8 cellular contexts compared by ENCODE assay signal in the genomic region with DNA sequence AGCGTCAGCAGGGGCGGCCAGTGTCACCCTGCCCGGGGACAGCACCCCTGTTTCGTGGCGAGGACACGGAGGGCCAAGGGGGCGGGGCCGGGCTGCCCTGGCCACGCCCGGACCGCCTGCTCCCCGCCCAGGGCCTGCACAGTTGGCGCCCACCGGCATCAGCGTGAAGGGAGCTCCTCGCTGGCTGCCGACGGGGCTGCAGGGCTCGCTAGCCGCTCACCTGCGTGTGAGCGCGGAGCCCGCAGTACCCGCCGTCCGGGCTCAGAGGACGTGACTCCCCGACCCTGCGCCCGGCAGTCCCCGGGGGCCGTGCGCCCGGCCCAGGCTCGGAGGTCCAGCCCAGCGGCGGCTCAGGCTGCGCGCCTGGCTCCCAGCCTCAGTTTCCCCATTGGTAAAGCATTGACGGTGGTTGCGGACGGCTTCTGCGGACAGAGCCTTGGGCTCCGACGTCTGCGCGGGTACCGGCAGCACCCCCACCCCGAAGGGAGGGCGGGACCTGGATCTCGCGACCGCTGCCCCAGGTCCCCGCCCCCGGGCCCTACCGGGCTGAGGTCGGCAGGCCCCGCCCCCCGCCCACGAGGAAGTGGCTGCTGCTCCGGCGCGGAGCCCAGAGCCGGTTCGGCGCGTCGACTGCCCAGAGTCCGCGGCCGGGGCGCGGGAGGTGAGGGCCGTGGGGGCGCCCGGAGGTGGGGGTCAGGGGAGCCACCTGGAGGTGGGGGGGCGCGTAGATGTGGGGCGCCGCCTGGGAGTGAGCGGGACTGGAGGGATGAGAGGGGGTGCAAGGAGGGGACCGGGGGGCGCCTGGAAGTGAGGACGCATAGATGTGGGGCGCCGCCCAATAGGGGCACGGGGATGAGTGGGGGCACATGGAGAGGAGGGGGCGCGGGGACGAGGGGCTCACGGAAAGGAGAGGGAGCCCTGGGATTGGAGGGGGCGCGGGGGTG. TPM values are rescaled to one million over a fixed set of nuclear protein-coding genes. Genes with fewer than 3 reads are reported as not detected.
DNase-seq lines count a peak whose midpoint lies in the region; ATAC-seq and TF ChIP-seq lines count a peak whose summit lies in the region.

Gene ARPC1B (plus strand): TSS at position 610 of the 944 bp plus-strand sequence. CDS start 10,985 bp downstream, outside the sequence.

- TF ChIP-seq EP300 in neural cell (conservative IDR thresholded peaks at IDR 0.05; ENCODE audit: poor library complexity, severe bottlenecking): no peak

- no peaks in the 10 kb centered on the region for H3K27me3 Mint-ChIP-seq in activated T-helper 1 cell treated with anti-CD3 and anti-CD28 coated beads, Interleukin-12 subunit alpha, Interleukin-12 subunit beta, Interleukin-2, Interleukin-4 antibody, amounts not matched to agents 30 ng/mL and 10 ng/mL and 1 ng/mL, durations not matched to agents 14 hours and 24 hours and 36 hours (ENCODE audit: insufficient read depth)

- peak; percentile 86 for DNase-seq in COLO668 (lab: John Stamatoyannopoulos, UW; ENCODE audit: unreplicated experiment)
- peak; percentile 89 for DNase-seq in RKO (ENCODE audit: low spot score)
- peak; percentile 77 for DNase-seq in activated T-helper 1 cell treated with anti-CD3 and anti-CD28 coated beads, Interleukin-12 subunit alpha, Interleukin-12 subunit beta, Interleukin-2, Interleukin-4 antibody, amounts not matched to agents 30 ng/mL and 10 ng/mL and 1 ng/mL, durations not matched to agents 14 hours and 24 hours and 36 hours (ENCODE audit: low spot score)
- peak; percentile 46 for DNase-seq in fibroblast of peridontal ligament (ENCODE audit: extremely low read depth)

- ATAC-seq in GM19351 (IDR thresholded peaks at IDR 0.05; ENCODE audit: unreplicated experiment) (peak; percentile 57), HG03442 (IDR thresholded peaks at IDR 0.05; ENCODE audit: unreplicated experiment) (peak; percentile 56)

- no peaks in the 10 kb centered on the region for H3F3A ChIP-seq in neural cell (ENCODE audit: insufficient read depth, low read length, poor library complexity, severe bottlenecking)

- no peak for TF ChIP-seq RAD21 in neural cell (conservative IDR thresholded peaks at IDR 0.05)

- H3K9me3 Mint-ChIP-seq in activated T-helper 1 cell treated with anti-CD3 and anti-CD28 coated beads, Interleukin-12 subunit alpha, Interleukin-12 subunit beta, Interleukin-2, Interleukin-4 antibody, amounts not matched to agents 30 ng/mL and 10 ng/mL and 1 ng/mL, durations not matched to agents 14 hours and 24 hours and 36 hours: no peaks in the 10 kb centered on the region

- peak within 1 kb of the TSS; percentile 86 for H3K4me3 Mint-ChIP-seq in activated T-helper 1 cell treated with anti-CD3 and anti-CD28 coated beads, Interleukin-12 subunit alpha, Interleukin-12 subunit beta, Interleukin-2, Interleukin-4 antibody, amounts not matched to agents 30 ng/mL and 10 ng/mL and 1 ng/mL, durations not matched to agents 14 hours and 24 hours and 36 hours

- TF ChIP-seq CTCF in neural cell (IDR thresholded peaks at IDR 0.05; ENCODE audit: poor library complexity, severe bottlenecking): no peak

- H3K27ac ChIP-seq in neural cell (ENCODE audit: low read length) (no peak within 1 kb of the TSS), stomach smooth muscle (ENCODE audit: low read length) (peak within 1 kb of the TSS; percentile 46)

- H3K79me2 ChIP-seq in neural cell (replicated peaks; ENCODE audit: insufficient read depth, low read length): no peaks in the 10 kb centered on the region

- H2AFZ ChIP-seq in neural cell (ENCODE audit: low read depth, low read length): no peak within 1 kb of the TSS

- H3K27me3 ChIP-seq in neural cell (ENCODE audit: insufficient read depth, low read depth, low read length) (peaks cover 10% of the 10 kb centered on the region), stomach smooth muscle (ENCODE audit: control insufficient read depth in 1 of 2, insufficient read depth in 2 of 2, low read length in 2 of 2) (no peaks in the 10 kb centered on the region)

- H3K4me2 ChIP-seq in neural cell (ENCODE audit: low read length): no peak within 1 kb of the TSS

- H3K9me3 ChIP-seq in neural cell (ENCODE audit: low read length): no peaks in the 10 kb centered on the region
- H3K9me3 ChIP-seq in stomach smooth muscle (ENCODE audit: control insufficient read depth in 2 of 2, low read length in 2 of 2): no peaks in the 10 kb centered on the region

- H3K9ac ChIP-seq in neural cell (ENCODE audit: low read length) (peak within 1 kb of the TSS; percentile 52), stomach smooth muscle (ENCODE audit: low read length in 2 of 2) (peak within 1 kb of the TSS in 1 of 2 donors; percentile 57)

- H4K20me1 ChIP-seq in neural cell (ENCODE audit: insufficient read depth): no peaks in the 10 kb centered on the region

- H3K4me1 ChIP-seq in stomach smooth muscle (ENCODE audit: control insufficient read depth, insufficient read depth, low read length): peaks cover 13% of the 10 kb centered on the region

- intact Hi-C loops in activated T-helper 1 cell treated with anti-CD3 and anti-CD28 coated beads, Interleukin-12 subunit alpha, Interleukin-12 subunit beta, Interleukin-2, Interleukin-4 antibody, amounts not matched to agents 30 ng/mL and 10 ng/mL and 1 ng/mL, durations not matched to agents 14 hours and 24 hours and 36 hours (cut with micrococcal nuclease): loop anchor here (1.0 to 5.0 kb wide), 4 partner anchors 18 to 232 kb away; partner anchors contain the start of genes ARPC1A, BUD31, PDAP1 and SMURF1

- peak within 1 kb of the TSS; percentile 67 for H3K4me3 ChIP-seq in neural cell (ENCODE audit: low read length)
- H3K4me3 ChIP-seq in stomach smooth muscle (ENCODE audit: low read length in 2 of 2): peak within 1 kb of the TSS; percentile 46 to 72

- no peaks in the 10 kb centered on the region for H3K9me2 ChIP-seq in neural cell (ENCODE audit: insufficient read depth, low read length)

- peaks cover 15% of the 10 kb centered on the region for H3K4me1 Mint-ChIP-seq in activated T-helper 1 cell treated with anti-CD3 and anti-CD28 coated beads, Interleukin-12 subunit alpha, Interleukin-12 subunit beta, Interleukin-2, Interleukin-4 antibody, amounts not matched to agents 30 ng/mL and 10 ng/mL and 1 ng/mL, durations not matched to agents 14 hours and 24 hours and 36 hours (ENCODE audit: low read depth)

- H3K36me3 Mint-ChIP-seq in activated T-helper 1 cell treated with anti-CD3 and anti-CD28 coated beads, Interleukin-12 subunit alpha, Interleukin-12 subunit beta, Interleukin-2, Interleukin-4 antibody, amounts not matched to agents 30 ng/mL and 10 ng/mL and 1 ng/mL, durations not matched to agents 14 hours and 24 hours and 36 hours (ENCODE audit: low read depth): peaks cover 13% of the 10 kb centered on the region

- H3K27ac Mint-ChIP-seq in activated T-helper 1 cell treated with anti-CD3 and anti-CD28 coated beads, Interleukin-12 subunit alpha, Interleukin-12 subunit beta, Interleukin-2, Interleukin-4 antibody, amounts not matched to agents 30 ng/mL and 10 ng/mL and 1 ng/mL, durations not matched to agents 14 hours and 24 hours and 36 hours: peak within 1 kb of the TSS; percentile 72

- no peaks in the 10 kb centered on the region for H3K36me3 ChIP-seq in neural cell (ENCODE audit: insufficient read depth, low read length)
- H3K36me3 ChIP-seq in stomach smooth muscle (ENCODE audit: control insufficient read depth in 2 of 2, insufficient read depth in 2 of 2, low read length in 2 of 2): peaks cover 0 to 1% of the 10 kb centered on the region in 2 donors

TF ChIP-seq in neural cell, 6 proteins besides CTCF, POLR2A, EP300 and RAD21:
- TF ChIP-seq EZH2 (IDR thresholded peaks at IDR 0.05; ENCODE audit: borderline replicate concordance, insufficient read depth, low read length, poor library complexity, severe bottlenecking) (no peak), POLR2AphosphoS5 (IDR thresholded peaks at IDR 0.05) (no peak), SMC3 (conservative IDR thresholded peaks at IDR 0.05; ENCODE audit: poor library complexity) (no peak), TAF1 (IDR thresholded peaks at IDR 0.05; ENCODE audit: low read depth) (no peak), MXI1 (conservative IDR thresholded peaks at IDR 0.05; ENCODE audit: poor library complexity, severe bottlenecking) (no peak), REST (IDR thresholded peaks at IDR 0.05; ENCODE audit: borderline replicate concordance) (no peak)

RNA-seq across cellular contexts. Expression of gene ARPC1B, which starts in this region (rescaled TPM):
- 254 and 256 TPM in 2 replicates for total RNA-seq in activated T-helper 1 cell treated with anti-CD3 and anti-CD28 coated beads, Interleukin-12 subunit alpha, Interleukin-12 subunit beta, Interleukin-2, Interleukin-4 antibody, amounts not matched to agents 30 ng/mL and 10 ng/mL and 1 ng/mL, durations not matched to agents 14 hours and 24 hours and 36 hours
- polyA plus RNA-seq in neural cell: 1.7 and 3.6 TPM in 2 replicates
- polyA minus RNA-seq in neural cell: 1.6 and 2.7 TPM in 2 replicates
